9 cellular contexts compared by ENCODE assay signal in genomic region chr14:68741839-68742470, GRCh38.
DNase-seq lines count a peak whose midpoint lies in the region; ATAC-seq and TF ChIP-seq lines count a peak whose summit lies in the region.
"Had no signal": no experiment of that assay in that cellular context is flagged by ENCODE, and none has a peak within 500 bp of the region (broad histone marks: within the 10 kb centered on the region; RNA-seq: fewer than 3 reads in every experiment).

No MANE protein-coding gene starts in this region.

- peaks cover 8% of the 10 kb centered on the region for H3K36me3 Mint-ChIP-seq in dendritic cell treated with granulocyte-macrophage colony-stimulating factor and Interleukin-4, amounts not matched to agents 40 ng/mL and 50 ng/mL, for 4 days (ENCODE audit: low read depth)
- H3K36me3 Mint-ChIP-seq: neural progenitor cell had no signal

- H3K27me3 Mint-ChIP-seq in dendritic cell treated with granulocyte-macrophage colony-stimulating factor and Interleukin-4, amounts not matched to agents 40 ng/mL and 50 ng/mL, for 4 days = peaks cover 44% of the 10 kb centered on the region

- H3K9me3 Mint-ChIP-seq in dendritic cell treated with granulocyte-macrophage colony-stimulating factor and Interleukin-4, amounts not matched to agents 40 ng/mL and 50 ng/mL, for 4 days = peaks cover 12% of the 10 kb centered on the region

- no peak for TF ChIP-seq CTCF in GM10266 (IDR thresholded peaks at IDR 0.05; ENCODE audit: control insufficient read depth, insufficient read depth, low read depth, missing control alignments)

- no peak overlapping the region for H3K4me3 Mint-ChIP-seq in dendritic cell treated with granulocyte-macrophage colony-stimulating factor and Interleukin-4, amounts not matched to agents 40 ng/mL and 50 ng/mL, for 4 days
- H3K4me3 Mint-ChIP-seq: neural progenitor cell had no signal

- ATAC-seq in GM21360 (IDR thresholded peaks at IDR 0.05; ENCODE audit: unreplicated experiment) = peak; percentile 86
- ATAC-seq in HG03432 (IDR thresholded peaks at IDR 0.05; ENCODE audit: unreplicated experiment) = peak; percentile 85

- H3K4me1 Mint-ChIP-seq in dendritic cell treated with granulocyte-macrophage colony-stimulating factor and Interleukin-4, amounts not matched to agents 40 ng/mL and 50 ng/mL, for 4 days (ENCODE audit: low read depth) = peaks cover 71% of the 10 kb centered on the region

- intact Hi-C loops in dendritic cell treated with granulocyte-macrophage colony-stimulating factor and Interleukin-4, amounts not matched to agents 40 ng/mL and 50 ng/mL, for 4 days (cut with micrococcal nuclease) = loop anchor here (2.0 to 5.0 kb wide), 2 partner anchors 15 to 45 kb away; no protein-coding TSS in a partner anchor

- peak; percentile 71 for DNase-seq in GM10266 (ENCODE audit: extremely low spot score)
- DNase-seq in SW 1271 (lab: John Stamatoyannopoulos, UW) = no peak
- DNase-seq in DMS153 (lab: John Stamatoyannopoulos, UW) = no peak
- DNase-seq in NCI-H748 (lab: John Stamatoyannopoulos, UW; ENCODE audit: unreplicated experiment) = no peak
- DNase-seq in AG08396 (ENCODE audit: low spot score) = no peak

- peak overlapping the region; percentile 91 for H3K27ac Mint-ChIP-seq in dendritic cell treated with granulocyte-macrophage colony-stimulating factor and Interleukin-4, amounts not matched to agents 40 ng/mL and 50 ng/mL, for 4 days
- H3K27ac Mint-ChIP-seq: neural progenitor cell had no signal
